ENCODE assay signal across 1 cellular context in the genomic region with DNA sequence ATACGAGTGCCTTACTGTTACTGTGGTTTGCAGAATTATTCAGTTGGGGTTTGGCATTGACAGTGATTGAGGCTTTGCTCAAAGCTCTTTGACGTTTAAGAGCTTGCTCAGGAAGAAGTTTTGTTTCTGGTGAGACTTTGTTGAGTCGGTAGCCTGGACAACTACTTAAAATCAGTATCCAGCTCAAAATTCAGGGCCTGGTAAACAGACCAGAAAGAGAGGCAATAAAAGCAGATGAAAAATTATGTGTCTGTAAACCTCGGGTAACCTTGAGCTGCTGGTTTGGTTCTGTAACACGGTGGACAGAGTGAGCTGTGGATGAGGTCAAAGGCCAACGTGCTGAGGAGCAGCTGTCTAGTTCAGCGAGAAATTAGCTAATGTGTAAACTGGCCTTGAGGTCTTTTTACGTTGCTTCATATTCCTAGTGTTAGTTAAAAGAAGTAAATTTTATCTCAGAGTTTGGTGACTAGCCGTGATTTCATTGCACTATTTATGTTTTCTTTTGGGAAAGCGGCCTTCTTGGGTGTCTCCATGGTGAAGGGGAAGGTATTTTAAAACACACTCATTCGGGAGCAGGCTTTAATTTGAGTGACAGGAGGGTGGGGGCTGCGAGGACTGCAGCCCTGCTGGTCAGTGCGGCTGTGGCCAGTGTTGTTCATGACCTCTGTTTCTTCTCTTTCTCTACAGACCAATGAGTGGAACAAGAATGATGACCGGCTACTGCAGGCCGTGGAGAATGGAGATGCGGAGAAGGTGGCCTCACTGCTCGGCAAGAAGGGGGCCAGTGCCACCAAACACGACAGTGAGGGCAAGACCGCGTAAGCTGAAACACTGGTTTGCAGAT.
TF ChIP-seq lines count a peak whose summit lies in the region.

No MANE protein-coding gene starts in this region.

TF ChIP-seq in HepG2, 621 proteins besides CTCF, POLR2A, EP300 and RAD21 (continued from another document and continues in another):
- TF ChIP-seq, protein P1, sequence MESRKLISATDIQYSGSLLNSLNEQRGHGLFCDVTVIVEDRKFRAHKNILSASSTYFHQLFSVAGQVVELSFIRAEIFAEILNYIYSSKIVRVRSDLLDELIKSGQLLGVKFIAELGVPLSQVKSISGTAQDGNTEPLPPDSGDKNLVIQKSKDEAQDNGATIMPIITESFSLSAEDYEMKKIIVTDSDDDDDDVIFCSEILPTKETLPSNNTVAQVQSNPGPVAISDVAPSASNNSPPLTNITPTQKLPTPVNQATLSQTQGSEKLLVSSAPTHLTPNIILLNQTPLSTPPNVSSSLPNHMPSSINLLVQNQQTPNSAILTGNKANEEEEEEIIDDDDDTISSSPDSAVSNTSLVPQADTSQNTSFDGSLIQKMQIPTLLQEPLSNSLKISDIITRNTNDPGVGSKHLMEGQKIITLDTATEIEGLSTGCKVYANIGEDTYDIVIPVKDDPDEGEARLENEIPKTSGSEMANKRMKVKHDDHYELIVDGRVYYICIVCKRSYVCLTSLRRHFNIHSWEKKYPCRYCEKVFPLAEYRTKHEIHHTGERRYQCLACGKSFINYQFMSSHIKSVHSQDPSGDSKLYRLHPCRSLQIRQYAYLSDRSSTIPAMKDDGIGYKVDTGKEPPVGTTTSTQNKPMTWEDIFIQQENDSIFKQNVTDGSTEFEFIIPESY (CRISPR knock-in tag; IDR thresholded peaks at IDR 0.05): 0 out of 2 replicates have a peak, but pooled peaks have one; percentile 28
- TF ChIP-seq TCF7L2 (IDR thresholded peaks at IDR 0.05; ENCODE audit: low read depth, low read length) (no peak), SMYD3 (CRISPR knock-in tag; IDR thresholded peaks at IDR 0.05) (no peak), SP5 (CRISPR knock-in tag; IDR thresholded peaks at IDR 0.05; ENCODE audit: borderline replicate concordance, low read depth) (0 out of 2 replicates have a peak, but pooled peaks have one; percentile 13), ZNF547 (CRISPR knock-in tag; IDR thresholded peaks at IDR 0.05) (no peak), ZNF747 (CRISPR knock-in tag; IDR thresholded peaks at IDR 0.05; ENCODE audit: borderline replicate concordance) (no peak), ATRX (CRISPR knock-in tag; IDR thresholded peaks at IDR 0.05; ENCODE audit: borderline replicate concordance) (no peak), NFIC (IDR thresholded peaks at IDR 0.05; ENCODE audit: low read length) (no peak; the same call in 1 of the 2 replicates), RFX3 (CRISPR knock-in tag; IDR thresholded peaks at IDR 0.05) (no peak; the same call in 1 of the 2 replicates), ZBTB3 (CRISPR knock-in tag; IDR thresholded peaks at IDR 0.05; ENCODE audit: borderline replicate concordance, low read depth) (no peak), NFKB2 (CRISPR knock-in tag; IDR thresholded peaks at IDR 0.05; ENCODE audit: borderline replicate concordance) (no peak), HOXA7 (CRISPR knock-in tag; IDR thresholded peaks at IDR 0.05) (no peak), NFKBIZ (CRISPR knock-in tag; IDR thresholded peaks at IDR 0.05) (no peak), ONECUT2 (CRISPR knock-in tag; IDR thresholded peaks at IDR 0.05) (0 out of 2 replicates have a peak, but pooled peaks have one; percentile 12), FOSL2 (CRISPR knock-in tag; IDR thresholded peaks at IDR 0.05) (peak; percentile 39; the same call in 1 of the 2 replicates), ZNF329 (CRISPR knock-in tag; IDR thresholded peaks at IDR 0.05; ENCODE audit: low read depth) (no peak), ZNF773 (CRISPR knock-in tag; IDR thresholded peaks at IDR 0.05; ENCODE audit: borderline replicate concordance) (no peak), ZNF713 (CRISPR knock-in tag; IDR thresholded peaks at IDR 0.05) (no peak), ZNF709 (CRISPR knock-in tag; IDR thresholded peaks at IDR 0.05) (no peak), JDP2 (CRISPR knock-in tag; IDR thresholded peaks at IDR 0.05; ENCODE audit: borderline replicate concordance) (no peak), ZNF12 (CRISPR knock-in tag; IDR thresholded peaks at IDR 0.05) (no peak), EHMT2 (IDR thresholded peaks at IDR 0.05; ENCODE audit: borderline replicate concordance, low read depth, low read length) (no peak), RXRB (CRISPR knock-in tag; IDR thresholded peaks at IDR 0.05; ENCODE audit: borderline replicate concordance) (peak; percentile 87), JUN (CRISPR knock-in tag; IDR thresholded peaks at IDR 0.05) (no peak)
- TF ChIP-seq, protein P2, sequence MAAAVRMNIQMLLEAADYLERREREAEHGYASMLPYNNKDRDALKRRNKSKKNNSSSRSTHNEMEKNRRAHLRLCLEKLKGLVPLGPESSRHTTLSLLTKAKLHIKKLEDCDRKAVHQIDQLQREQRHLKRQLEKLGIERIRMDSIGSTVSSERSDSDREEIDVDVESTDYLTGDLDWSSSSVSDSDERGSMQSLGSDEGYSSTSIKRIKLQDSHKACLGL (CRISPR knock-in tag; IDR thresholded peaks at IDR 0.05): no peak
- TF ChIP-seq, protein P3, sequence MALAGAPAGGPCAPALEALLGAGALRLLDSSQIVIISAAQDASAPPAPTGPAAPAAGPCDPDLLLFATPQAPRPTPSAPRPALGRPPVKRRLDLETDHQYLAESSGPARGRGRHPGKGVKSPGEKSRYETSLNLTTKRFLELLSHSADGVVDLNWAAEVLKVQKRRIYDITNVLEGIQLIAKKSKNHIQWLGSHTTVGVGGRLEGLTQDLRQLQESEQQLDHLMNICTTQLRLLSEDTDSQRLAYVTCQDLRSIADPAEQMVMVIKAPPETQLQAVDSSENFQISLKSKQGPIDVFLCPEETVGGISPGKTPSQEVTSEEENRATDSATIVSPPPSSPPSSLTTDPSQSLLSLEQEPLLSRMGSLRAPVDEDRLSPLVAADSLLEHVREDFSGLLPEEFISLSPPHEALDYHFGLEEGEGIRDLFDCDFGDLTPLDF (CRISPR knock-in tag; IDR thresholded peaks at IDR 0.05): no peak
- TF ChIP-seq, protein P4, sequence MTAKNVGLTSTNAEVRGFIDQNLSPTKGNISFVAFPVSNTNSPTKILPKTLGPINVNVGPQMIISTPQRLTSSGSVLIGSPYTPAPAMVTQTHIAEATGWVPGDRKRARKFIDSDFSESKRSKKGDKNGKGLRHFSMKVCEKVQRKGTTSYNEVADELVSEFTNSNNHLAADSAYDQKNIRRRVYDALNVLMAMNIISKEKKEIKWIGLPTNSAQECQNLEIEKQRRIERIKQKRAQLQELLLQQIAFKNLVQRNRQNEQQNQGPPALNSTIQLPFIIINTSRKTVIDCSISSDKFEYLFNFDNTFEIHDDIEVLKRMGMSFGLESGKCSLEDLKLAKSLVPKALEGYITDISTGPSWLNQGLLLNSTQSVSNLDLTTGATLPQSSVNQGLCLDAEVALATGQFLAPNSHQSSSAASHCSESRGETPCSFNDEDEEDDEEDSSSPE (CRISPR knock-in tag; IDR thresholded peaks at IDR 0.05): 0 out of 2 replicates have a peak, but pooled peaks have one; percentile 34
- TF ChIP-seq, protein P5, sequence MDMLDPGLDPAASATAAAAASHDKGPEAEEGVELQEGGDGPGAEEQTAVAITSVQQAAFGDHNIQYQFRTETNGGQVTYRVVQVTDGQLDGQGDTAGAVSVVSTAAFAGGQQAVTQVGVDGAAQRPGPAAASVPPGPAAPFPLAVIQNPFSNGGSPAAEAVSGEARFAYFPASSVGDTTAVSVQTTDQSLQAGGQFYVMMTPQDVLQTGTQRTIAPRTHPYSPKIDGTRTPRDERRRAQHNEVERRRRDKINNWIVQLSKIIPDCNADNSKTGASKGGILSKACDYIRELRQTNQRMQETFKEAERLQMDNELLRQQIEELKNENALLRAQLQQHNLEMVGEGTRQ (IDR thresholded peaks at IDR 0.05; ENCODE audit: low read depth, low read length): no peak
- TF ChIP-seq, protein P5 (CRISPR knock-in tag; IDR thresholded peaks at IDR 0.05; ENCODE audit: borderline replicate concordance): no peak
- TF ChIP-seq, protein P6, sequence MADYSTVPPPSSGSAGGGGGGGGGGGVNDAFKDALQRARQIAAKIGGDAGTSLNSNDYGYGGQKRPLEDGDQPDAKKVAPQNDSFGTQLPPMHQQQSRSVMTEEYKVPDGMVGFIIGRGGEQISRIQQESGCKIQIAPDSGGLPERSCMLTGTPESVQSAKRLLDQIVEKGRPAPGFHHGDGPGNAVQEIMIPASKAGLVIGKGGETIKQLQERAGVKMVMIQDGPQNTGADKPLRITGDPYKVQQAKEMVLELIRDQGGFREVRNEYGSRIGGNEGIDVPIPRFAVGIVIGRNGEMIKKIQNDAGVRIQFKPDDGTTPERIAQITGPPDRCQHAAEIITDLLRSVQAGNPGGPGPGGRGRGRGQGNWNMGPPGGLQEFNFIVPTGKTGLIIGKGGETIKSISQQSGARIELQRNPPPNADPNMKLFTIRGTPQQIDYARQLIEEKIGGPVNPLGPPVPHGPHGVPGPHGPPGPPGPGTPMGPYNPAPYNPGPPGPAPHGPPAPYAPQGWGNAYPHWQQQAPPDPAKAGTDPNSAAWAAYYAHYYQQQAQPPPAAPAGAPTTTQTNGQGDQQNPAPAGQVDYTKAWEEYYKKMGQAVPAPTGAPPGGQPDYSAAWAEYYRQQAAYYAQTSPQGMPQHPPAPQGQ (CRISPR knock-in tag; IDR thresholded peaks at IDR 0.05; ENCODE audit: borderline replicate concordance): no peak
- TF ChIP-seq, protein P7, sequence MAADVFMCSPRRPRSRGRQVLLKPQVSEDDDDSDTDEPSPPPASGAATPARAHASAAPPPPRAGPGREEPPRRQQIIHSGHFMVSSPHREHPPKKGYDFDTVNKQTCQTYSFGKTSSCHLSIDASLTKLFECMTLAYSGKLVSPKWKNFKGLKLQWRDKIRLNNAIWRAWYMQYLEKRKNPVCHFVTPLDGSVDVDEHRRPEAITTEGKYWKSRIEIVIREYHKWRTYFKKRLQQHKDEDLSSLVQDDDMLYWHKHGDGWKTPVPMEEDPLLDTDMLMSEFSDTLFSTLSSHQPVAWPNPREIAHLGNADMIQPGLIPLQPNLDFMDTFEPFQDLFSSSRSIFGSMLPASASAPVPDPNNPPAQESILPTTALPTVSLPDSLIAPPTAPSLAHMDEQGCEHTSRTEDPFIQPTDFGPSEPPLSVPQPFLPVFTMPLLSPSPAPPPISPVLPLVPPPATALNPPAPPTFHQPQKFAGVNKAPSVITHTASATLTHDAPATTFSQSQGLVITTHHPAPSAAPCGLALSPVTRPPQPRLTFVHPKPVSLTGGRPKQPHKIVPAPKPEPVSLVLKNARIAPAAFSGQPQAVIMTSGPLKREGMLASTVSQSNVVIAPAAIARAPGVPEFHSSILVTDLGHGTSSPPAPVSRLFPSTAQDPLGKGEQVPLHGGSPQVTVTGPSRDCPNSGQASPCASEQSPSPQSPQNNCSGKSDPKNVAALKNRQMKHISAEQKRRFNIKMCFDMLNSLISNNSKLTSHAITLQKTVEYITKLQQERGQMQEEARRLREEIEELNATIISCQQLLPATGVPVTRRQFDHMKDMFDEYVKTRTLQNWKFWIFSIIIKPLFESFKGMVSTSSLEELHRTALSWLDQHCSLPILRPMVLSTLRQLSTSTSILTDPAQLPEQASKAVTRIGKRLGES (CRISPR knock-in tag; IDR thresholded peaks at IDR 0.05; ENCODE audit: borderline replicate concordance): no peak
- TF ChIP-seq, protein P8, sequence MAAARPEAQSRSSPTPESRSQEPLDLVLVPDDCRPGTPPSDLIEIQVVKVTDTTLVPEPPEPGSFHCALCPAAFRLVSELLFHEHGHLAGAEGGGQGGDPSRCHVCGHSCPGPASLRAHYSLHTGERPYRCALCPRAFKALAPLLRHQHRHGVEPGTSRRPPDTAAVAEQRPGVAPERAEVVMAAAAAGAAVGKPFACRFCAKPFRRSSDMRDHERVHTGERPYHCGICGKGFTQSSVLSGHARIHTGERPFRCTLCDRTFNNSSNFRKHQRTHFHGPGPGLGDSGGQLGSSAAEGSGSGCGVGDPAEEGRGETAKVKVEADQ (CRISPR knock-in tag; IDR thresholded peaks at IDR 0.05; ENCODE audit: borderline replicate concordance): no peak; the same call in 1 of the 2 replicates
- TF ChIP-seq, protein P9, sequence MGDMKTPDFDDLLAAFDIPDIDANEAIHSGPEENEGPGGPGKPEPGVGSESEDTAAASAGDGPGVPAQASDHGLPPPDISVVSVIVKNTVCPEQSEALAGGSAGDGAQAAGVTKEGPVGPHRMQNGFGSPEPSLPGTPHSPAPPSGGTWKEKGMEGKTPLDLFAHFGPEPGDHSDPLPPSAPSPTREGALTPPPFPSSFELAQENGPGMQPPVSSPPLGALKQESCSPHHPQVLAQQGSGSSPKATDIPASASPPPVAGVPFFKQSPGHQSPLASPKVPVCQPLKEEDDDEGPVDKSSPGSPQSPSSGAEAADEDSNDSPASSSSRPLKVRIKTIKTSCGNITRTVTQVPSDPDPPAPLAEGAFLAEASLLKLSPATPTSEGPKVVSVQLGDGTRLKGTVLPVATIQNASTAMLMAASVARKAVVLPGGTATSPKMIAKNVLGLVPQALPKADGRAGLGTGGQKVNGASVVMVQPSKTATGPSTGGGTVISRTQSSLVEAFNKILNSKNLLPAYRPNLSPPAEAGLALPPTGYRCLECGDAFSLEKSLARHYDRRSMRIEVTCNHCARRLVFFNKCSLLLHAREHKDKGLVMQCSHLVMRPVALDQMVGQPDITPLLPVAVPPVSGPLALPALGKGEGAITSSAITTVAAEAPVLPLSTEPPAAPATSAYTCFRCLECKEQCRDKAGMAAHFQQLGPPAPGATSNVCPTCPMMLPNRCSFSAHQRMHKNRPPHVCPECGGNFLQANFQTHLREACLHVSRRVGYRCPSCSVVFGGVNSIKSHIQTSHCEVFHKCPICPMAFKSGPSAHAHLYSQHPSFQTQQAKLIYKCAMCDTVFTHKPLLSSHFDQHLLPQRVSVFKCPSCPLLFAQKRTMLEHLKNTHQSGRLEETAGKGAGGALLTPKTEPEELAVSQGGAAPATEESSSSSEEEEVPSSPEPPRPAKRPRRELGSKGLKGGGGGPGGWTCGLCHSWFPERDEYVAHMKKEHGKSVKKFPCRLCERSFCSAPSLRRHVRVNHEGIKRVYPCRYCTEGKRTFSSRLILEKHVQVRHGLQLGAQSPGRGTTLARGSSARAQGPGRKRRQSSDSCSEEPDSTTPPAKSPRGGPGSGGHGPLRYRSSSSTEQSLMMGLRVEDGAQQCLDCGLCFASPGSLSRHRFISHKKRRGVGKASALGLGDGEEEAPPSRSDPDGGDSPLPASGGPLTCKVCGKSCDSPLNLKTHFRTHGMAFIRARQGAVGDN (CRISPR knock-in tag; IDR thresholded peaks at IDR 0.05): peak; percentile 61
- TF ChIP-seq, protein P10, sequence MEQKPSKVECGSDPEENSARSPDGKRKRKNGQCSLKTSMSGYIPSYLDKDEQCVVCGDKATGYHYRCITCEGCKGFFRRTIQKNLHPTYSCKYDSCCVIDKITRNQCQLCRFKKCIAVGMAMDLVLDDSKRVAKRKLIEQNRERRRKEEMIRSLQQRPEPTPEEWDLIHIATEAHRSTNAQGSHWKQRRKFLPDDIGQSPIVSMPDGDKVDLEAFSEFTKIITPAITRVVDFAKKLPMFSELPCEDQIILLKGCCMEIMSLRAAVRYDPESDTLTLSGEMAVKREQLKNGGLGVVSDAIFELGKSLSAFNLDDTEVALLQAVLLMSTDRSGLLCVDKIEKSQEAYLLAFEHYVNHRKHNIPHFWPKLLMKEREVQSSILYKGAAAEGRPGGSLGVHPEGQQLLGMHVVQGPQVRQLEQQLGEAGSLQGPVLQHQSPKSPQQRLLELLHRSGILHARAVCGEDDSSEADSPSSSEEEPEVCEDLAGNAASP (CRISPR knock-in tag; IDR thresholded peaks at IDR 0.05; ENCODE audit: borderline replicate concordance): peak; percentile 76; the same call in 1 of the 2 replicates
- TF ChIP-seq, protein P11, sequence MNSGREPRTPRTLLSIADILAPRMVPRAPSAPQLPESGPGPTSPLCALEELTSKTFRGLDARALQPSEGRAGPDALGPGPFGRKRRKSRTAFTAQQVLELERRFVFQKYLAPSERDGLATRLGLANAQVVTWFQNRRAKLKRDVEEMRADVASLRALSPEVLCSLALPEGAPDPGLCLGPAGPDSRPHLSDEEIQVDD (CRISPR knock-in tag; IDR thresholded peaks at IDR 0.05; ENCODE audit: borderline replicate concordance): no peak
